ENCODE assay signal across 11 cellular contexts in the genomic region with DNA sequence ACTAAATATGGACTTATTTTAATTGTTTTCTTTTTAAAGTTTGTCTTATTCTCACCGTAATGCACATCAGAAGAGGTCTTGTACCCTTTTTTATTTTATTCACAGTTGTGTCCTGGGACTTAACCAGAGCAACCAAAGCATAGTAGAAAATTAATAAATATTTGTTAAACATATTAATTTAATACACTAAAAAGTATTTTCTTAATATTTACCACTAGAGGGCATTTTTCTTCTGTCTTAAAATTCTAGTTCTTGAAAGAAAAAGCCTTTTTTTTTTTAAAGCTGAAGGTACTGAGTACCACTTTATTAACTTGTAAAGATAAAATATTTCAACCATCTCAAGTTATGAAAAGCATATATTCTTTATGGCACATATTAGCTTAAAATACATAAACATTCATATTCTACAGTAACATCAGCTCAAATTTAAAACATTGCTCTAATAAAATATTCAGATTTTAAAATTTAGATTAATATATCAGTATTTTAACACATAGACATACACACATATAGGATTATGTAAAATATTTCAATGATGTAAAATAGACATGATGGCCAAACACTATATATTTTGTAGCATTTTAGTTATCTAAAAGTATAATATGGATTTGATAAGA.
DNase-seq lines count a peak whose midpoint lies in the region; ATAC-seq, FAIRE-seq and TF ChIP-seq lines count a peak whose summit lies in the region.
"Had no signal": no experiment of that assay in that cellular context is flagged by ENCODE, and none has a peak within 500 bp of the region (broad histone marks: within the 10 kb centered on the region; RNA-seq: fewer than 3 reads in every experiment).

No MANE protein-coding gene starts in this region.

- 100% methylated on average over 1 of the region's 1 CpG; no CpG with 5 or more reads in 1 of the 2 experiments for WGBS in endodermal cell (ENCODE audit: insufficient coverage in 1 of 2, insufficient read length in 1 of 2), 2 experiments
- WGBS in pancreas, 2 donors, result 50 to 52% methylated on average over 1 of the region's 1 CpG

- H3K9ac ChIP-seq in endodermal cell (ENCODE audit: extremely low read depth, low read length, poor library complexity, severe bottlenecking), result no peak overlapping the region

- intact Hi-C loops in pancreas (cut with DNase I), result no loop called here

- H3K27ac ChIP-seq in endodermal cell (ENCODE audit: low read depth, low read length), result no peak overlapping the region
- no peak overlapping the region for H3K27ac ChIP-seq in pancreas
- H3K27ac ChIP-seq: body of pancreas, uterus had no signal

- DNase-seq in NCI-H2171 treated with DMSO at 0.1 percent for 48 hours (lab: John Stamatoyannopoulos, UW) (peak; percentile 35), NCI-H2171 (lab: John Stamatoyannopoulos, UW) (no peak), NCI-H69 (lab: John Stamatoyannopoulos, UW) (peak; percentile 29), endodermal cell (no peak), pancreas (no peak), kidney tubule cell (ENCODE audit: low spot score) (no peak), DMS79 treated with DMSO at 0.1 percent for 48 hours (lab: John Stamatoyannopoulos, UW) (no peak), NCI-H2107 (lab: John Stamatoyannopoulos, UW) (no peak)
- DNase-seq: body of pancreas, midbrain, uterus had no signal

- no peak overlapping the region for H3K4me3 Mint-ChIP-seq in endodermal cell

- no peak overlapping the region for H3K27ac Mint-ChIP-seq in endodermal cell

- peak; percentile 70 for TF ChIP-seq CTCF in endodermal cell (conservative IDR thresholded peaks at IDR 0.05)
- TF ChIP-seq CTCF in pancreas (IDR thresholded peaks at IDR 0.05), result peak in 1 of 4 donors; percentile 17

- H3K4me1 ChIP-seq in endodermal cell (ENCODE audit: control insufficient read depth, insufficient read depth, low read length) (no peaks in the 10 kb centered on the region), pancreas (no peaks in the 10 kb centered on the region)
- H3K4me1 ChIP-seq: body of pancreas, uterus had no signal

- H3K9me3 ChIP-seq in endodermal cell (ENCODE audit: control insufficient read depth, low read length), result no peaks in the 10 kb centered on the region
- no peaks in the 10 kb centered on the region for H3K9me3 ChIP-seq in pancreas
- H3K9me3 ChIP-seq: body of pancreas, uterus had no signal

- no peaks in the 10 kb centered on the region for H3K27me3 Mint-ChIP-seq in endodermal cell (ENCODE audit: insufficient read depth)

- peaks cover 2% of the 10 kb centered on the region for H3K36me3 Mint-ChIP-seq in endodermal cell (ENCODE audit: low read depth)

- peak; percentile 63 for FAIRE-seq in pancreas (lab: Jason Lieb, UNC)

- ATAC-seq in pancreas, result no peak
- ATAC-seq: body of pancreas had no signal

- no peaks in the 10 kb centered on the region for H3K9me3 Mint-ChIP-seq in endodermal cell

- H3K4me3 ChIP-seq in endodermal cell (ENCODE audit: low read length), result no peak overlapping the region
- no peak overlapping the region for H3K4me3 ChIP-seq in pancreas
- H3K4me3 ChIP-seq: body of pancreas, uterus had no signal

- H3K27me3 ChIP-seq in endodermal cell (ENCODE audit: control insufficient read depth, insufficient read depth, low read length, poor library complexity, severe bottlenecking) (no peaks in the 10 kb centered on the region), pancreas (no peaks in the 10 kb centered on the region)
- H3K27me3 ChIP-seq: body of pancreas, uterus had no signal

- H3K36me3 ChIP-seq in endodermal cell (ENCODE audit: control insufficient read depth, insufficient read depth, low read length), result no peaks in the 10 kb centered on the region
- no peaks in the 10 kb centered on the region for H3K36me3 ChIP-seq in pancreas
- H3K36me3 ChIP-seq: uterus had no signal

- peaks cover 4% of the 10 kb centered on the region for H3K4me1 Mint-ChIP-seq in endodermal cell

Comparison
In these comparisons a context has a peak if more than half of its experiments do, and no peak if none do; other contexts are left out.
1. DNase-seq: peak in NCI-H2171 treated with DMSO at 0.1 percent for 48 hours (single experiment) and NCI-H69 (single experiment); none in NCI-H2171 (single experiment), endodermal cell (single experiment), pancreas (0 of 6), kidney tubule cell (single experiment), DMS79 treated with DMSO at 0.1 percent for 48 hours (single experiment) and NCI-H2107 (single experiment).